Comparison of ENCODE assay signal across 21 cellular contexts in genomic region chr18:22088976-22089375, GRCh38.
"Had no signal": no experiment of that assay in that cellular context is flagged by ENCODE, and none has a peak within 500 bp of the region (broad histone marks: within the 10 kb centered on the region; RNA-seq: fewer than 3 reads in every experiment).

No MANE protein-coding gene starts in this region.

- DNase-seq: activated CD4-positive, alpha-beta T cell treated with anti-CD3 and anti-CD28 coated beads for 4 hours; activated CD4-positive, alpha-beta T cell treated with anti-CD3 and anti-CD28 coated beads, Interleukin-2, amount 50 U/mL, for 4 hours; activated CD8-positive, alpha-beta memory T cell treated with anti-CD3 and anti-CD28 coated beads for 24 hours; activated effector memory CD4-positive, alpha-beta T cell treated with anti-CD3 and anti-CD28 coated beads, Interleukin-2, amount 50 U/mL, for 16 hours; activated naive CD4-positive, alpha-beta T cell treated with anti-CD3 and anti-CD28 coated beads for 36 hours; activated naive CD8-positive, alpha-beta T cell treated with anti-CD3 and anti-CD28 coated beads for 36 hours; adrenal gland; aorta; body of pancreas; foreskin fibroblast; kidney glomerular epithelial cell; left lung; naive thymus-derived CD8-positive, alpha-beta T cell; right lobe of liver; stimulated activated CD4-positive, alpha-beta T cell treated with anti-CD3 and anti-CD28 coated beads, Interleukin-12 subunit alpha, Interleukin-12 subunit beta, amount 100 ng/mL, for 4 hours; stimulated activated CD4-positive, alpha-beta T cell treated with anti-CD3 and anti-CD28 coated beads, Interleukin-4, amount 100 ng/mL, for 1 hour; stimulated activated naive CD8-positive, alpha-beta T cell treated with anti-CD3 and anti-CD28 coated beads, Interleukin-15, Interleukin-2, amounts not matched to agents 100 U/mL and 50 U/mL, for 24 hours; testis; transverse colon had no signal

- H3K27ac Mint-ChIP-seq: activated naive CD4-positive, alpha-beta T cell treated with anti-CD3 and anti-CD28 coated beads for 36 hours; activated naive CD8-positive, alpha-beta T cell treated with anti-CD3 and anti-CD28 coated beads for 36 hours; naive thymus-derived CD8-positive, alpha-beta T cell had no signal

- H3K36me3 Mint-ChIP-seq: activated naive CD8-positive, alpha-beta T cell treated with anti-CD3 and anti-CD28 coated beads for 36 hours; naive thymus-derived CD8-positive, alpha-beta T cell had no signal

- H3K4me1 Mint-ChIP-seq: activated naive CD8-positive, alpha-beta T cell treated with anti-CD3 and anti-CD28 coated beads for 36 hours; naive thymus-derived CD8-positive, alpha-beta T cell had no signal

- H3K27ac ChIP-seq: adrenal gland, left lung, skin epidermis, testis had no signal

- H3K9me3 Mint-ChIP-seq: activated naive CD4-positive, alpha-beta T cell treated with anti-CD3 and anti-CD28 coated beads for 36 hours; activated naive CD8-positive, alpha-beta T cell treated with anti-CD3 and anti-CD28 coated beads for 36 hours had no signal

- H3K27me3 ChIP-seq: adrenal gland, body of pancreas, right lobe of liver, testis, transverse colon had no signal

- H3K4me3 Mint-ChIP-seq: activated naive CD4-positive, alpha-beta T cell treated with anti-CD3 and anti-CD28 coated beads for 36 hours; activated naive CD8-positive, alpha-beta T cell treated with anti-CD3 and anti-CD28 coated beads for 36 hours; naive thymus-derived CD8-positive, alpha-beta T cell had no signal

- ATAC-seq: body of pancreas; esophagus mucosa; naive thymus-derived CD8-positive, alpha-beta T cell; stimulated activated naive CD8-positive, alpha-beta T cell treated with anti-CD3 and anti-CD28 coated beads, Interleukin-15, Interleukin-2, amounts not matched to agents 100 U/mL and 50 U/mL, for 24 hours had no signal

- H3K9me3 ChIP-seq: adrenal gland, body of pancreas, left lung, right lobe of liver, testis, transverse colon had no signal

- H3K4me1 ChIP-seq: adrenal gland, left lung, testis had no signal

- H3K4me3 ChIP-seq: adrenal gland, body of pancreas, left lung, right lobe of liver, skin epidermis, testis, transverse colon had no signal

- H3K36me3 ChIP-seq: adrenal gland, left lung, right lobe of liver, transverse colon had no signal
